1 cellular context compared by ENCODE assay signal in genomic region chr9:131605770-131606590, GRCh38.
TF ChIP-seq lines count a peak whose summit lies in the region.

No MANE protein-coding gene starts in this region.

TF ChIP-seq in HepG2, 621 proteins besides CTCF, POLR2A, EP300 and RAD21 (continued from another document and continues in another):
- TF ChIP-seq, protein P1, sequence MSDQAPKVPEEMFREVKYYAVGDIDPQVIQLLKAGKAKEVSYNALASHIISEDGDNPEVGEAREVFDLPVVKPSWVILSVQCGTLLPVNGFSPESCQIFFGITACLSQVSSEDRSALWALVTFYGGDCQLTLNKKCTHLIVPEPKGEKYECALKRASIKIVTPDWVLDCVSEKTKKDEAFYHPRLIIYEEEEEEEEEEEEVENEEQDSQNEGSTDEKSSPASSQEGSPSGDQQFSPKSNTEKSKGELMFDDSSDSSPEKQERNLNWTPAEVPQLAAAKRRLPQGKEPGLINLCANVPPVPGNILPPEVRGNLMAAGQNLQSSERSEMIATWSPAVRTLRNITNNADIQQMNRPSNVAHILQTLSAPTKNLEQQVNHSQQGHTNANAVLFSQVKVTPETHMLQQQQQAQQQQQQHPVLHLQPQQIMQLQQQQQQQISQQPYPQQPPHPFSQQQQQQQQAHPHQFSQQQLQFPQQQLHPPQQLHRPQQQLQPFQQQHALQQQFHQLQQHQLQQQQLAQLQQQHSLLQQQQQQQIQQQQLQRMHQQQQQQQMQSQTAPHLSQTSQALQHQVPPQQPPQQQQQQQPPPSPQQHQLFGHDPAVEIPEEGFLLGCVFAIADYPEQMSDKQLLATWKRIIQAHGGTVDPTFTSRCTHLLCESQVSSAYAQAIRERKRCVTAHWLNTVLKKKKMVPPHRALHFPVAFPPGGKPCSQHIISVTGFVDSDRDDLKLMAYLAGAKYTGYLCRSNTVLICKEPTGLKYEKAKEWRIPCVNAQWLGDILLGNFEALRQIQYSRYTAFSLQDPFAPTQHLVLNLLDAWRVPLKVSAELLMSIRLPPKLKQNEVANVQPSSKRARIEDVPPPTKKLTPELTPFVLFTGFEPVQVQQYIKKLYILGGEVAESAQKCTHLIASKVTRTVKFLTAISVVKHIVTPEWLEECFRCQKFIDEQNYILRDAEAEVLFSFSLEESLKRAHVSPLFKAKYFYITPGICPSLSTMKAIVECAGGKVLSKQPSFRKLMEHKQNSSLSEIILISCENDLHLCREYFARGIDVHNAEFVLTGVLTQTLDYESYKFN (CRISPR knock-in tag; conservative IDR thresholded peaks at IDR 0.05), result peak; percentile 97
- TF ChIP-seq, protein P2, sequence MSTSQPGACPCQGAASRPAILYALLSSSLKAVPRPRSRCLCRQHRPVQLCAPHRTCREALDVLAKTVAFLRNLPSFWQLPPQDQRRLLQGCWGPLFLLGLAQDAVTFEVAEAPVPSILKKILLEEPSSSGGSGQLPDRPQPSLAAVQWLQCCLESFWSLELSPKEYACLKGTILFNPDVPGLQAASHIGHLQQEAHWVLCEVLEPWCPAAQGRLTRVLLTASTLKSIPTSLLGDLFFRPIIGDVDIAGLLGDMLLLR (CRISPR knock-in tag; IDR thresholded peaks at IDR 0.05), result no peak
- TF ChIP-seq ARNTL (CRISPR knock-in tag; IDR thresholded peaks at IDR 0.05) (peak; percentile 77; the same call in 1 of the 2 replicates), TMF1 (CRISPR knock-in tag; IDR thresholded peaks at IDR 0.05; ENCODE audit: low read depth) (no peak), ZNF276 (CRISPR knock-in tag; IDR thresholded peaks at IDR 0.05; ENCODE audit: low read depth) (no peak), ATAD3A (CRISPR knock-in tag; IDR thresholded peaks at IDR 0.05) (no peak), ZKSCAN5 (CRISPR knock-in tag; IDR thresholded peaks at IDR 0.05) (no peak), ZSCAN29 (CRISPR knock-in tag; conservative IDR thresholded peaks at IDR 0.05) (no peak), ZSCAN9 (CRISPR knock-in tag; IDR thresholded peaks at IDR 0.05; ENCODE audit: borderline replicate concordance) (peak; percentile 79; the same call in 1 of the 2 replicates), ZNF563 (CRISPR knock-in tag; IDR thresholded peaks at IDR 0.05) (no peak), ZNF232 (CRISPR knock-in tag; IDR thresholded peaks at IDR 0.05; ENCODE audit: borderline replicate concordance) (peak; percentile 75; the same call in 1 of the 2 replicates), JARID2 (CRISPR knock-in tag; IDR thresholded peaks at IDR 0.05; ENCODE audit: insufficient replicate concordance) (no peak), ZNF775 (CRISPR knock-in tag; IDR thresholded peaks at IDR 0.05; ENCODE audit: borderline replicate concordance) (no peak), FLYWCH1 (CRISPR knock-in tag; IDR thresholded peaks at IDR 0.05) (peak; percentile 50; the same call in 1 of the 2 replicates), ZNF615 (CRISPR knock-in tag; IDR thresholded peaks at IDR 0.05; ENCODE audit: borderline replicate concordance) (0 out of 2 replicates have a peak, but pooled peaks have one; percentile 53), TCF7L2 (IDR thresholded peaks at IDR 0.05; ENCODE audit: low read depth, low read length) (no peak), CBX2 (IDR thresholded peaks at IDR 0.05; ENCODE audit: low read depth, low read length) (no peak), CBX2 (CRISPR knock-in tag; IDR thresholded peaks at IDR 0.05; ENCODE audit: low read depth) (no peak), ZNF674 (CRISPR knock-in tag; IDR thresholded peaks at IDR 0.05; ENCODE audit: low read depth) (no peak), SRSF1 (optimal IDR thresholded peaks at IDR 0.05; ENCODE audit: low read depth, low read length) (no peak), MEIS1 (CRISPR knock-in tag; IDR thresholded peaks at IDR 0.05; ENCODE audit: borderline replicate concordance) (peak; percentile 77), DNMT1 (CRISPR knock-in tag; IDR thresholded peaks at IDR 0.05) (no peak), CEBPB (IDR thresholded peaks at IDR 0.05; ENCODE audit: borderline replicate concordance, low read depth, low read length) (peak; percentile 25; the same call in 1 of the 2 replicates), HOXA9 (CRISPR knock-in tag; IDR thresholded peaks at IDR 0.05; ENCODE audit: borderline replicate concordance) (no peak), ZBTB38 (CRISPR knock-in tag; IDR thresholded peaks at IDR 0.05) (peak; percentile 79), ZMYM2 (CRISPR knock-in tag; IDR thresholded peaks at IDR 0.05) (peak; percentile 73), ZNF891 (CRISPR knock-in tag; IDR thresholded peaks at IDR 0.05) (no peak), RXRB (CRISPR knock-in tag; IDR thresholded peaks at IDR 0.05; ENCODE audit: borderline replicate concordance) (peak; percentile 87), ZNF720 (CRISPR knock-in tag; IDR thresholded peaks at IDR 0.05) (no peak), MLLT10 (CRISPR knock-in tag; IDR thresholded peaks at IDR 0.05) (no peak), RELA (CRISPR knock-in tag; IDR thresholded peaks at IDR 0.05) (no peak), MIER3 (CRISPR knock-in tag; IDR thresholded peaks at IDR 0.05; ENCODE audit: borderline replicate concordance) (peak; percentile 91), ZNF557 (CRISPR knock-in tag; IDR thresholded peaks at IDR 0.05) (0 out of 2 replicates have a peak, but pooled peaks have one; percentile 71), ZBTB7B (CRISPR knock-in tag; IDR thresholded peaks at IDR 0.05) (peak; percentile 75; the same call in 1 of the 2 replicates), HNRNPL (IDR thresholded peaks at IDR 0.05; ENCODE audit: low read depth, low read length) (0 out of 2 replicates have a peak, but pooled peaks have one; percentile 43), ZNF883 (CRISPR knock-in tag; IDR thresholded peaks at IDR 0.05; ENCODE audit: not compliant biosample characterization) (no peak), SNAPC2 (CRISPR knock-in tag; IDR thresholded peaks at IDR 0.05) (no peak), ESRRA (CRISPR knock-in tag; IDR thresholded peaks at IDR 0.05; ENCODE audit: low read depth) (peak; percentile 77; the same call in 1 of the 2 replicates), POGZ (CRISPR knock-in tag; IDR thresholded peaks at IDR 0.05) (peak; percentile 49; the same call in 1 of the 2 replicates), ZNF329 (CRISPR knock-in tag; IDR thresholded peaks at IDR 0.05; ENCODE audit: low read depth) (no peak), USF2 (IDR thresholded peaks at IDR 0.05; ENCODE audit: low read depth, low read length) (peak; percentile 54), USF2 (CRISPR knock-in tag; IDR thresholded peaks at IDR 0.05; ENCODE audit: borderline replicate concordance) (no peak), SYNCRIP (IDR thresholded peaks at IDR 0.05; ENCODE audit: insufficient read depth, low read depth, low read length) (no peak), IRF2 (CRISPR knock-in tag; IDR thresholded peaks at IDR 0.05) (peak; percentile 86), SOX13 (IDR thresholded peaks at IDR 0.05) (no peak), SOX13 (CRISPR knock-in tag; conservative IDR thresholded peaks at IDR 0.05 in 1 of 2, IDR thresholded peaks at IDR 0.05 in 1 of 2) (peak in 1 of 2 experiments; percentile 84; a peak in 2 of 4 replicates), IRF9 (CRISPR knock-in tag; IDR thresholded peaks at IDR 0.05; ENCODE audit: borderline replicate concordance) (no peak)
- TF ChIP-seq, protein P3, sequence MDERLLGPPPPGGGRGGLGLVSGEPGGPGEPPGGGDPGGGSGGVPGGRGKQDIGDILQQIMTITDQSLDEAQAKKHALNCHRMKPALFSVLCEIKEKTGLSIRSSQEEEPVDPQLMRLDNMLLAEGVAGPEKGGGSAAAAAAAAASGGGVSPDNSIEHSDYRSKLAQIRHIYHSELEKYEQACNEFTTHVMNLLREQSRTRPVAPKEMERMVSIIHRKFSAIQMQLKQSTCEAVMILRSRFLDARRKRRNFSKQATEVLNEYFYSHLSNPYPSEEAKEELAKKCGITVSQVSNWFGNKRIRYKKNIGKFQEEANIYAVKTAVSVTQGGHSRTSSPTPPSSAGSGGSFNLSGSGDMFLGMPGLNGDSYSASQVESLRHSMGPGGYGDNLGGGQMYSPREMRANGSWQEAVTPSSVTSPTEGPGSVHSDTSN (CRISPR knock-in tag; IDR thresholded peaks at IDR 0.05), result no peak
- TF ChIP-seq, protein P4, sequence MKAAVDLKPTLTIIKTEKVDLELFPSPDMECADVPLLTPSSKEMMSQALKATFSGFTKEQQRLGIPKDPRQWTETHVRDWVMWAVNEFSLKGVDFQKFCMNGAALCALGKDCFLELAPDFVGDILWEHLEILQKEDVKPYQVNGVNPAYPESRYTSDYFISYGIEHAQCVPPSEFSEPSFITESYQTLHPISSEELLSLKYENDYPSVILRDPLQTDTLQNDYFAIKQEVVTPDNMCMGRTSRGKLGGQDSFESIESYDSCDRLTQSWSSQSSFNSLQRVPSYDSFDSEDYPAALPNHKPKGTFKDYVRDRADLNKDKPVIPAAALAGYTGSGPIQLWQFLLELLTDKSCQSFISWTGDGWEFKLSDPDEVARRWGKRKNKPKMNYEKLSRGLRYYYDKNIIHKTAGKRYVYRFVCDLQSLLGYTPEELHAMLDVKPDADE (CRISPR knock-in tag; IDR thresholded peaks at IDR 0.05), result no peak
- TF ChIP-seq, protein P5, sequence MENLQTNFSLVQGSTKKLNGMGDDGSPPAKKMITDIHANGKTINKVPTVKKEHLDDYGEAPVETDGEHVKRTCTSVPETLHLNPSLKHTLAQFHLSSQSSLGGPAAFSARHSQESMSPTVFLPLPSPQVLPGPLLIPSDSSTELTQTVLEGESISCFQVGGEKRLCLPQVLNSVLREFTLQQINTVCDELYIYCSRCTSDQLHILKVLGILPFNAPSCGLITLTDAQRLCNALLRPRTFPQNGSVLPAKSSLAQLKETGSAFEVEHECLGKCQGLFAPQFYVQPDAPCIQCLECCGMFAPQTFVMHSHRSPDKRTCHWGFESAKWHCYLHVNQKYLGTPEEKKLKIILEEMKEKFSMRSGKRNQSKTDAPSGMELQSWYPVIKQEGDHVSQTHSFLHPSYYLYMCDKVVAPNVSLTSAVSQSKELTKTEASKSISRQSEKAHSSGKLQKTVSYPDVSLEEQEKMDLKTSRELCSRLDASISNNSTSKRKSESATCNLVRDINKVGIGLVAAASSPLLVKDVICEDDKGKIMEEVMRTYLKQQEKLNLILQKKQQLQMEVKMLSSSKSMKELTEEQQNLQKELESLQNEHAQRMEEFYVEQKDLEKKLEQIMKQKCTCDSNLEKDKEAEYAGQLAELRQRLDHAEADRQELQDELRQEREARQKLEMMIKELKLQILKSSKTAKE (CRISPR knock-in tag; IDR thresholded peaks at IDR 0.05; ENCODE audit: borderline replicate concordance), result peak; percentile 72
- TF ChIP-seq, protein P6, sequence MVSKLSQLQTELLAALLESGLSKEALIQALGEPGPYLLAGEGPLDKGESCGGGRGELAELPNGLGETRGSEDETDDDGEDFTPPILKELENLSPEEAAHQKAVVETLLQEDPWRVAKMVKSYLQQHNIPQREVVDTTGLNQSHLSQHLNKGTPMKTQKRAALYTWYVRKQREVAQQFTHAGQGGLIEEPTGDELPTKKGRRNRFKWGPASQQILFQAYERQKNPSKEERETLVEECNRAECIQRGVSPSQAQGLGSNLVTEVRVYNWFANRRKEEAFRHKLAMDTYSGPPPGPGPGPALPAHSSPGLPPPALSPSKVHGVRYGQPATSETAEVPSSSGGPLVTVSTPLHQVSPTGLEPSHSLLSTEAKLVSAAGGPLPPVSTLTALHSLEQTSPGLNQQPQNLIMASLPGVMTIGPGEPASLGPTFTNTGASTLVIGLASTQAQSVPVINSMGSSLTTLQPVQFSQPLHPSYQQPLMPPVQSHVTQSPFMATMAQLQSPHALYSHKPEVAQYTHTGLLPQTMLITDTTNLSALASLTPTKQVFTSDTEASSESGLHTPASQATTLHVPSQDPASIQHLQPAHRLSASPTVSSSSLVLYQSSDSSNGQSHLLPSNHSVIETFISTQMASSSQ (IDR thresholded peaks at IDR 0.05; ENCODE audit: low read depth), result no peak
- TF ChIP-seq, protein P6 (CRISPR knock-in tag; IDR thresholded peaks at IDR 0.05; ENCODE audit: borderline replicate concordance), result peak; percentile 29; the same call in 1 of the 2 replicates
